13 cellular contexts compared by ENCODE assay signal in genomic region chr10:21500578-21500910, GRCh38. TPM values are rescaled to one million over a fixed set of nuclear protein-coding genes. Genes with fewer than 3 reads are reported as not detected.
DNase-seq lines count a peak whose midpoint lies in the region; ATAC-seq, FAIRE-seq and TF ChIP-seq lines count a peak whose summit lies in the region.
"Had no signal": no experiment of that assay in that cellular context is flagged by ENCODE, and none has a peak within 500 bp of the region (broad histone marks: within the 10 kb centered on the region; RNA-seq: fewer than 3 reads in every experiment).

No MANE protein-coding gene starts in this region.

- 60 to 68% methylated on average over 14 of the region's 14 CpGs for WGBS in sigmoid colon, 2 donors

- no peak overlapping the region for H3K27ac ChIP-seq in ascending aorta
- peak overlapping the region; percentile 59 to 78 for H3K27ac ChIP-seq in kidney (ENCODE audit: low read depth in 2 of 2, low read length in 2 of 2)
- H3K27ac ChIP-seq in sigmoid colon = peak overlapping the region in 1 of 4 donors; percentile 34
- H3K27ac ChIP-seq: neutrophil, PC-9 had no signal

- no peak for TF ChIP-seq POLR2A in sigmoid colon (IDR thresholded peaks at IDR 0.05)

- peak overlapping the region; percentile 26 to 52 for H3K4me3 ChIP-seq in ascending aorta
- peak overlapping the region in 1 of 2 donors; percentile 59 for H3K4me3 ChIP-seq in kidney (ENCODE audit: low read length in 2 of 2)
- H3K4me3 ChIP-seq in sigmoid colon = peak overlapping the region in 3 of 4 donors; percentile 12 to 34 (median 21)
- H3K4me3 ChIP-seq: HAP-1, PC-9 had no signal

- FAIRE-seq in kidney (lab: Jason Lieb, UNC) = no peak
- FAIRE-seq: islet of Langerhans had no signal

- H3K4me1 ChIP-seq in ES-I3 (ENCODE audit: insufficient read depth, low read length) = peaks cover 47% of the 10 kb centered on the region
- H3K4me1 ChIP-seq in ascending aorta = peaks cover 3 to 6% of the 10 kb centered on the region in 2 donors
- peaks cover 4% of the 10 kb centered on the region in 2 donors for H3K4me1 ChIP-seq in kidney (ENCODE audit: control insufficient read depth in 1 of 2, insufficient read depth in 1 of 2, low read depth in 1 of 2, low read length in 2 of 2)
- H3K4me1 ChIP-seq in sigmoid colon = peaks cover 0 to 28% (median 5%) of the 10 kb centered on the region in 4 donors

- no peak for ATAC-seq in HG03439 (IDR thresholded peaks at IDR 0.05; ENCODE audit: unreplicated experiment)

- DNase-seq in ascending aorta (ENCODE audit: low spot score in 2 of 2) (no peak), kidney (no peak), sigmoid colon (no peak), NCI-H748 treated with DMSO at 0.1 percent for 48 hours (lab: John Stamatoyannopoulos, UW) (no peak), DMS 273 treated with DMSO at 0.1 percent for 48 hours (lab: John Stamatoyannopoulos, UW) (no peak)
- no peak for DNase-seq in activated CD8-positive, alpha-beta memory T cell treated with anti-CD3 and anti-CD28 coated beads, Interleukin-2, amount 50 U/mL, for 4 hours
- DNase-seq: NCI-H2171 treated with DMSO at 0.1 percent for 48 hours, PC-9 had no signal

- TF ChIP-seq CTCF in ascending aorta (IDR thresholded peaks at IDR 0.05) = no peak
- no peak for TF ChIP-seq CTCF in kidney (IDR thresholded peaks at IDR 0.05; ENCODE audit: borderline replicate concordance, extremely low read depth, insufficient read depth)
- no peak for TF ChIP-seq CTCF in sigmoid colon (IDR thresholded peaks at IDR 0.05)

- H3K36me3 ChIP-seq in ES-I3 (ENCODE audit: insufficient read depth, low read length) (no peaks in the 10 kb centered on the region), ascending aorta (no peaks in the 10 kb centered on the region), kidney (ENCODE audit: control insufficient read depth in 1 of 2, insufficient read depth in 2 of 2, low read length in 2 of 2) (no peaks in the 10 kb centered on the region), sigmoid colon (no peaks in the 10 kb centered on the region)
- H3K36me3 ChIP-seq: HAP-1, neutrophil had no signal

- H3K9ac ChIP-seq in ES-I3 (ENCODE audit: low read depth, low read length) = peak overlapping the region; percentile 73
- peak overlapping the region in 1 of 2 donors; percentile 60 for H3K9ac ChIP-seq in kidney (ENCODE audit: low read length in 2 of 2)

- H3K27me3 ChIP-seq in ascending aorta (no peaks in the 10 kb centered on the region), sigmoid colon (no peaks in the 10 kb centered on the region)

- H3K9me3 ChIP-seq in ES-I3 (ENCODE audit: control insufficient read depth, insufficient read depth, low read length) (no peaks in the 10 kb centered on the region), ascending aorta (no peaks in the 10 kb centered on the region), kidney (ENCODE audit: control insufficient read depth in 1 of 2, low read length in 2 of 2) (no peaks in the 10 kb centered on the region), sigmoid colon (no peaks in the 10 kb centered on the region)
- H3K9me3 ChIP-seq: HAP-1, neutrophil had no signal

- TF ChIP-seq EP300 in sigmoid colon (IDR thresholded peaks at IDR 0.05) = no peak

- intact Hi-C loops in ascending aorta (cut with DNase I) = no loop called here
- intact Hi-C loops in kidney (cut with DNase I) = no loop called here
- intact Hi-C loops in sigmoid colon (cut with DNase I) = no loop called here

RNA-seq across cellular contexts. Expression of gene SKIDA1, which starts 24.9 kb away (rescaled TPM):
- total RNA-seq in ascending aorta (not detected), kidney (2.9 TPM), sigmoid colon (1 to 10 TPM in 3 of 4 donors, under 1 TPM in 1; 0.82 to 4.2 (median 3.4) TPM)
- polyA plus RNA-seq in kidney (ENCODE audit: insufficient read depth, low read depth, low replicate concordance) (0.71 TPM), sigmoid colon (under 1 TPM in 1 of 3 donors, not detected in 2; 0.10 TPM)

RNA-seq across cellular contexts. Expression of gene MLLT10, which starts 33.5 kb away (rescaled TPM):
- total RNA-seq in ascending aorta = 16.3 TPM
- total RNA-seq in kidney = 54.2 TPM
- 11.0 TPM for polyA plus RNA-seq in kidney (ENCODE audit: insufficient read depth, low read depth, low replicate concordance)
- total RNA-seq in sigmoid colon = 10 to 100 TPM; 36.0 to 53.7 (median 45.1) TPM
- 10 to 100 TPM in 2 of 3 donors, 1 to 10 TPM in 1; 8.6 to 16.1 (median 10.2) TPM for polyA plus RNA-seq in sigmoid colon

Comparison
In these comparisons a context has a peak if more than half of its experiments do, and no peak if none do; other contexts are left out.
1. H3K27ac ChIP-seq: peak in kidney (2 of 2); none in ascending aorta (0 of 2).